ENCODE assay signal across 1 cellular context in the genomic region with DNA sequence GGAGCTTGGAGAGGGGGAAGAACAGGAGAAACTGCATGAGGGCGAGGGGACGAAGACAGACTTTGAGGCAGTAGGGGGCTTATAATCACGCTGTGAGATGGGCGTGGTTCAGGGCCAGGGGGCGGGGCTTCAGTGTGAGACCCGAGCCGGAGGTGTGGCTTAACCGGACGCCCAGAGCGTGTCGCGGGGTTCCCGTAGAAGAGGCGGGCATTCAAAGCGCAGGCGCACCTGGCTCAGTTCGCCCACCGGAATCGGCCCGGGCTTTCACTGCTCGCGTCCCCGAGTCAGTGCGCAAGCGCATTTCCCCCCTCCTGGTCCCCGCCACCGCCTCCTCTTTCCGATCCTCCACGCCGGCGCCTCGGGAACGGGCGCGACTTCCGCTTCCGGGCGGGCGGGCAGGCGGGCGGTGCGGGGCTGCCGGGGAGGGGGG.
TF ChIP-seq lines count a peak whose summit lies in the region.

No MANE protein-coding gene starts in this region.

TF ChIP-seq in HepG2, 621 proteins besides CTCF, POLR2A, EP300 and RAD21 (continues in another document):
- TF ChIP-seq AGO1 (IDR thresholded peaks at IDR 0.05; ENCODE audit: low read depth, low read length, poor library complexity, severe bottlenecking) (peak; percentile 93), BCL6 (CRISPR knock-in tag; IDR thresholded peaks at IDR 0.05) (0 out of 2 replicates have a peak, but pooled peaks have one; percentile 16), ZNF780A (CRISPR knock-in tag; IDR thresholded peaks at IDR 0.05) (no peak), GATAD1 (CRISPR knock-in tag; IDR thresholded peaks at IDR 0.05) (peak; percentile 77), MBD4 (IDR thresholded peaks at IDR 0.05; ENCODE audit: borderline replicate concordance, low read length) (no peak), EEA1 (CRISPR knock-in tag; IDR thresholded peaks at IDR 0.05; ENCODE audit: borderline replicate concordance) (no peak), STAT5B (CRISPR knock-in tag; IDR thresholded peaks at IDR 0.05) (no peak), ZNF143 (CRISPR knock-in tag; IDR thresholded peaks at IDR 0.05) (no peak), ERF (CRISPR knock-in tag; IDR thresholded peaks at IDR 0.05) (0 out of 2 replicates have a peak, but pooled peaks have one; percentile 21), SIN3A (IDR thresholded peaks at IDR 0.05; ENCODE audit: borderline replicate concordance, low read depth, low read length) (0 out of 2 replicates have a peak, but pooled peaks have one; percentile 0), ZNF383 (CRISPR knock-in tag; IDR thresholded peaks at IDR 0.05; ENCODE audit: borderline replicate concordance) (no peak), GZF1 (CRISPR knock-in tag; IDR thresholded peaks at IDR 0.05) (no peak), KDM5B (CRISPR knock-in tag; IDR thresholded peaks at IDR 0.05; ENCODE audit: borderline replicate concordance) (peak; percentile 6; the same call in 1 of the 2 replicates), HOXA3 (CRISPR knock-in tag; IDR thresholded peaks at IDR 0.05) (peak; percentile 47; the same call in 1 of the 2 replicates), SP2 (CRISPR knock-in tag; IDR thresholded peaks at IDR 0.05) (peak; percentile 63; the same call in 1 of the 2 replicates), ZNF766 (CRISPR knock-in tag; IDR thresholded peaks at IDR 0.05; ENCODE audit: borderline replicate concordance) (no peak), GABPA (IDR thresholded peaks at IDR 0.05; ENCODE audit: low read depth, low read length) (peak; percentile 87), GABPA (CRISPR knock-in tag; IDR thresholded peaks at IDR 0.05; ENCODE audit: low read depth) (peak; percentile 87), TEAD3 (CRISPR knock-in tag; optimal IDR thresholded peaks at IDR 0.05; ENCODE audit: borderline replicate concordance) (no peak), AGO2 (optimal IDR thresholded peaks at IDR 0.05; ENCODE audit: low read depth, low read length) (peak; percentile 62), NFYB (CRISPR knock-in tag; IDR thresholded peaks at IDR 0.05) (0 out of 2 replicates have a peak, but pooled peaks have one; percentile 11), ETV5 (CRISPR knock-in tag; IDR thresholded peaks at IDR 0.05; ENCODE audit: borderline replicate concordance) (peak; percentile 73; the same call in 1 of the 2 replicates), POLR2AphosphoS5 (IDR thresholded peaks at IDR 0.05; ENCODE audit: low read depth, low read length) (peak; percentile 64), SOX5 (CRISPR knock-in tag; IDR thresholded peaks at IDR 0.05; ENCODE audit: borderline replicate concordance) (0 out of 2 replicates have a peak, but pooled peaks have one; percentile 7)
- TF ChIP-seq, protein P1, sequence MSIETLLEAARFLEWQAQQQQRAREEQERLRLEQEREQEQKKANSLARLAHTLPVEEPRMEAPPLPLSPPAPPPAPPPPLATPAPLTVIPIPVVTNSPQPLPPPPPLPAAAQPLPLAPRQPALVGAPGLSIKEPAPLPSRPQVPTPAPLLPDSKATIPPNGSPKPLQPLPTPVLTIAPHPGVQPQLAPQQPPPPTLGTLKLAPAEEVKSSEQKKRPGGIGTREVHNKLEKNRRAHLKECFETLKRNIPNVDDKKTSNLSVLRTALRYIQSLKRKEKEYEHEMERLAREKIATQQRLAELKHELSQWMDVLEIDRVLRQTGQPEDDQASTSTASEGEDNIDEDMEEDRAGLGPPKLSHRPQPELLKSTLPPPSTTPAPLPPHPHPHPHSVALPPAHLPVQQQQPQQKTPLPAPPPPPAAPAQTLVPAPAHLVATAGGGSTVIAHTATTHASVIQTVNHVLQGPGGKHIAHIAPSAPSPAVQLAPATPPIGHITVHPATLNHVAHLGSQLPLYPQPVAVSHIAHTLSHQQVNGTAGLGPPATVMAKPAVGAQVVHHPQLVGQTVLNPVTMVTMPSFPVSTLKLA (IDR thresholded peaks at IDR 0.05) = peak; percentile 21; the same call in 1 of the 2 replicates
- TF ChIP-seq, protein P2, sequence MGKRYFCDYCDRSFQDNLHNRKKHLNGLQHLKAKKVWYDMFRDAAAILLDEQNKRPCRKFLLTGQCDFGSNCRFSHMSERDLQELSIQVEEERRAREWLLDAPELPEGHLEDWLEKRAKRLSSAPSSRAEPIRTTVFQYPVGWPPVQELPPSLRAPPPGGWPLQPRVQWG (CRISPR knock-in tag; IDR thresholded peaks at IDR 0.05; ENCODE audit: borderline replicate concordance, low read depth) = no peak
- TF ChIP-seq, protein P3, sequence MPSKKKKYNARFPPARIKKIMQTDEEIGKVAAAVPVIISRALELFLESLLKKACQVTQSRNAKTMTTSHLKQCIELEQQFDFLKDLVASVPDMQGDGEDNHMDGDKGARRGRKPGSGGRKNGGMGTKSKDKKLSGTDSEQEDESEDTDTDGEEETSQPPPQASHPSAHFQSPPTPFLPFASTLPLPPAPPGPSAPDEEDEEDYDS (CRISPR knock-in tag; IDR thresholded peaks at IDR 0.05) = peak; percentile 95
- TF ChIP-seq, protein P4, sequence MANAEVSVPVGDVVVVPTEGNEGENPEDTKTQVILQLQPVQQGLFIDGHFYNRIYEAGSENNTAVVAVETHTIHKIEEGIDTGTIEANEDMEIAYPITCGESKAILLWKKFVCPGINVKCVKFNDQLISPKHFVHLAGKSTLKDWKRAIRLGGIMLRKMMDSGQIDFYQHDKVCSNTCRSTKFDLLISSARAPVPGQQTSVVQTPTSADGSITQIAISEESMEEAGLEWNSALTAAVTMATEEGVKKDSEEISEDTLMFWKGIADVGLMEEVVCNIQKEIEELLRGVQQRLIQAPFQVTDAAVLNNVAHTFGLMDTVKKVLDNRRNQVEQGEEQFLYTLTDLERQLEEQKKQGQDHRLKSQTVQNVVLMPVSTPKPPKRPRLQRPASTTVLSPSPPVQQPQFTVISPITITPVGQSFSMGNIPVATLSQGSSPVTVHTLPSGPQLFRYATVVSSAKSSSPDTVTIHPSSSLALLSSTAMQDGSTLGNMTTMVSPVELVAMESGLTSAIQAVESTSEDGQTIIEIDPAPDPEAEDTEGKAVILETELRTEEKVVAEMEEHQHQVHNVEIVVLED (CRISPR knock-in tag; IDR thresholded peaks at IDR 0.05; ENCODE audit: borderline replicate concordance) = peak; percentile 54; the same call in 1 of the 2 replicates
- TF ChIP-seq, protein P5, sequence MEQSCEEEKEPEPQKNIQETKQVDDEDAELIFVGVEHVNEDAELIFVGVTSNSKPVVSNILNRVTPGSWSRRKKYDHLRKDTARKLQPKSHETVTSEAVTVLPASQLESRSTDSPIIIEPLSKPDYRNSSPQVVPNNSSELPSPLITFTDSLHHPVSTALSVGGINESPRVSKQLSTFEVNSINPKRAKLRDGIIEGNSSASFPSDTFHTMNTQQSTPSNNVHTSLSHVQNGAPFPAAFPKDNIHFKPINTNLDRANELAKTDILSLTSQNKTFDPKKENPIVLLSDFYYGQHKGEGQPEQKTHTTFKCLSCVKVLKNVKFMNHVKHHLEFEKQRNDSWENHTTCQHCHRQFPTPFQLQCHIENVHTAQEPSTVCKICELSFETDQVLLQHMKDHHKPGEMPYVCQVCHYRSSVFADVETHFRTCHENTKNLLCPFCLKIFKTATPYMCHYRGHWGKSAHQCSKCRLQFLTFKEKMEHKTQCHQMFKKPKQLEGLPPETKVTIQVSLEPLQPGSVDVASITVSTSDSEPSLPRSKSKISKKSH (CRISPR knock-in tag; IDR thresholded peaks at IDR 0.05; ENCODE audit: borderline replicate concordance) = peak; percentile 34; the same call in 1 of the 2 replicates
- TF ChIP-seq, protein P6, sequence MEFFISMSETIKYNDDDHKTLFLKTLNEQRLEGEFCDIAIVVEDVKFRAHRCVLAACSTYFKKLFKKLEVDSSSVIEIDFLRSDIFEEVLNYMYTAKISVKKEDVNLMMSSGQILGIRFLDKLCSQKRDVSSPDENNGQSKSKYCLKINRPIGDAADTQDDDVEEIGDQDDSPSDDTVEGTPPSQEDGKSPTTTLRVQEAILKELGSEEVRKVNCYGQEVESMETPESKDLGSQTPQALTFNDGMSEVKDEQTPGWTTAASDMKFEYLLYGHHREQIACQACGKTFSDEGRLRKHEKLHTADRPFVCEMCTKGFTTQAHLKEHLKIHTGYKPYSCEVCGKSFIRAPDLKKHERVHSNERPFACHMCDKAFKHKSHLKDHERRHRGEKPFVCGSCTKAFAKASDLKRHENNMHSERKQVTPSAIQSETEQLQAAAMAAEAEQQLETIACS (CRISPR knock-in tag; IDR thresholded peaks at IDR 0.05) = peak; percentile 42
- TF ChIP-seq, protein P7, sequence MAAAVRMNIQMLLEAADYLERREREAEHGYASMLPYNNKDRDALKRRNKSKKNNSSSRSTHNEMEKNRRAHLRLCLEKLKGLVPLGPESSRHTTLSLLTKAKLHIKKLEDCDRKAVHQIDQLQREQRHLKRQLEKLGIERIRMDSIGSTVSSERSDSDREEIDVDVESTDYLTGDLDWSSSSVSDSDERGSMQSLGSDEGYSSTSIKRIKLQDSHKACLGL (CRISPR knock-in tag; IDR thresholded peaks at IDR 0.05) = no peak
- TF ChIP-seq, protein P8, sequence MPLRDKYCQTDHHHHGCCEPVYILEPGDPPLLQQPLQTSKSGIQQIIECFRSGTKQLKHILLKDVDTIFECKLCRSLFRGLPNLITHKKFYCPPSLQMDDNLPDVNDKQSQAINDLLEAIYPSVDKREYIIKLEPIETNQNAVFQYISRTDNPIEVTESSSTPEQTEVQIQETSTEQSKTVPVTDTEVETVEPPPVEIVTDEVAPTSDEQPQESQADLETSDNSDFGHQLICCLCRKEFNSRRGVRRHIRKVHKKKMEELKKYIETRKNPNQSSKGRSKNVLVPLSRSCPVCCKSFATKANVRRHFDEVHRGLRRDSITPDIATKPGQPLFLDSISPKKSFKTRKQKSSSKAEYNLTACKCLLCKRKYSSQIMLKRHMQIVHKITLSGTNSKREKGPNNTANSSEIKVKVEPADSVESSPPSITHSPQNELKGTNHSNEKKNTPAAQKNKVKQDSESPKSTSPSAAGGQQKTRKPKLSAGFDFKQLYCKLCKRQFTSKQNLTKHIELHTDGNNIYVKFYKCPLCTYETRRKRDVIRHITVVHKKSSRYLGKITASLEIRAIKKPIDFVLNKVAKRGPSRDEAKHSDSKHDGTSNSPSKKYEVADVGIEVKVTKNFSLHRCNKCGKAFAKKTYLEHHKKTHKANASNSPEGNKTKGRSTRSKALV (CRISPR knock-in tag; IDR thresholded peaks at IDR 0.05) = no peak
- TF ChIP-seq, protein P9, sequence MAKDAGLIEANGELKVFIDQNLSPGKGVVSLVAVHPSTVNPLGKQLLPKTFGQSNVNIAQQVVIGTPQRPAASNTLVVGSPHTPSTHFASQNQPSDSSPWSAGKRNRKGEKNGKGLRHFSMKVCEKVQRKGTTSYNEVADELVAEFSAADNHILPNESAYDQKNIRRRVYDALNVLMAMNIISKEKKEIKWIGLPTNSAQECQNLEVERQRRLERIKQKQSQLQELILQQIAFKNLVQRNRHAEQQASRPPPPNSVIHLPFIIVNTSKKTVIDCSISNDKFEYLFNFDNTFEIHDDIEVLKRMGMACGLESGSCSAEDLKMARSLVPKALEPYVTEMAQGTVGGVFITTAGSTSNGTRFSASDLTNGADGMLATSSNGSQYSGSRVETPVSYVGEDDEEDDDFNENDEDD (CRISPR knock-in tag; IDR thresholded peaks at IDR 0.05; ENCODE audit: borderline replicate concordance) = peak; percentile 58; the same call in 1 of the 2 replicates
- TF ChIP-seq, protein P10, sequence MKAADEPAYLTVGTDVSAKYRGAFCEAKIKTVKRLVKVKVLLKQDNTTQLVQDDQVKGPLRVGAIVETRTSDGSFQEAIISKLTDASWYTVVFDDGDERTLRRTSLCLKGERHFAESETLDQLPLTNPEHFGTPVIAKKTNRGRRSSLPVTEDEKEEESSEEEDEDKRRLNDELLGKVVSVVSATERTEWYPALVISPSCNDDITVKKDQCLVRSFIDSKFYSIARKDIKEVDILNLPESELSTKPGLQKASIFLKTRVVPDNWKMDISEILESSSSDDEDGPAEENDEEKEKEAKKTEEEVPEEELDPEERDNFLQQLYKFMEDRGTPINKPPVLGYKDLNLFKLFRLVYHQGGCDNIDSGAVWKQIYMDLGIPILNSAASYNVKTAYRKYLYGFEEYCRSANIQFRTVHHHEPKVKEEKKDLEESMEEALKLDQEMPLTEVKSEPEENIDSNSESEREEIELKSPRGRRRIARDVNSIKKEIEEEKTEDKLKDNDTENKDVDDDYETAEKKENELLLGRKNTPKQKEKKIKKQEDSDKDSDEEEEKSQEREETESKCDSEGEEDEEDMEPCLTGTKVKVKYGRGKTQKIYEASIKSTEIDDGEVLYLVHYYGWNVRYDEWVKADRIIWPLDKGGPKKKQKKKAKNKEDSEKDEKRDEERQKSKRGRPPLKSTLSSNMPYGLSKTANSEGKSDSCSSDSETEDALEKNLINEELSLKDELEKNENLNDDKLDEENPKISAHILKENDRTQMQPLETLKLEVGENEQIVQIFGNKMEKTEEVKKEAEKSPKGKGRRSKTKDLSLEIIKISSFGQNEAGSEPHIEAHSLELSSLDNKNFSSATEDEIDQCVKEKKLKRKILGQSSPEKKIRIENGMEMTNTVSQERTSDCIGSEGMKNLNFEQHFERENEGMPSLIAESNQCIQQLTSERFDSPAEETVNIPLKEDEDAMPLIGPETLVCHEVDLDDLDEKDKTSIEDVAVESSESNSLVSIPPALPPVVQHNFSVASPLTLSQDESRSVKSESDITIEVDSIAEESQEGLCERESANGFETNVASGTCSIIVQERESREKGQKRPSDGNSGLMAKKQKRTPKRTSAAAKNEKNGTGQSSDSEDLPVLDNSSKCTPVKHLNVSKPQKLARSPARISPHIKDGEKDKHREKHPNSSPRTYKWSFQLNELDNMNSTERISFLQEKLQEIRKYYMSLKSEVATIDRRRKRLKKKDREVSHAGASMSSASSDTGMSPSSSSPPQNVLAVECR (CRISPR knock-in tag; IDR thresholded peaks at IDR 0.05; ENCODE audit: borderline replicate concordance) = peak; percentile 37; the same call in 1 of the 2 replicates
- TF ChIP-seq, protein P11, sequence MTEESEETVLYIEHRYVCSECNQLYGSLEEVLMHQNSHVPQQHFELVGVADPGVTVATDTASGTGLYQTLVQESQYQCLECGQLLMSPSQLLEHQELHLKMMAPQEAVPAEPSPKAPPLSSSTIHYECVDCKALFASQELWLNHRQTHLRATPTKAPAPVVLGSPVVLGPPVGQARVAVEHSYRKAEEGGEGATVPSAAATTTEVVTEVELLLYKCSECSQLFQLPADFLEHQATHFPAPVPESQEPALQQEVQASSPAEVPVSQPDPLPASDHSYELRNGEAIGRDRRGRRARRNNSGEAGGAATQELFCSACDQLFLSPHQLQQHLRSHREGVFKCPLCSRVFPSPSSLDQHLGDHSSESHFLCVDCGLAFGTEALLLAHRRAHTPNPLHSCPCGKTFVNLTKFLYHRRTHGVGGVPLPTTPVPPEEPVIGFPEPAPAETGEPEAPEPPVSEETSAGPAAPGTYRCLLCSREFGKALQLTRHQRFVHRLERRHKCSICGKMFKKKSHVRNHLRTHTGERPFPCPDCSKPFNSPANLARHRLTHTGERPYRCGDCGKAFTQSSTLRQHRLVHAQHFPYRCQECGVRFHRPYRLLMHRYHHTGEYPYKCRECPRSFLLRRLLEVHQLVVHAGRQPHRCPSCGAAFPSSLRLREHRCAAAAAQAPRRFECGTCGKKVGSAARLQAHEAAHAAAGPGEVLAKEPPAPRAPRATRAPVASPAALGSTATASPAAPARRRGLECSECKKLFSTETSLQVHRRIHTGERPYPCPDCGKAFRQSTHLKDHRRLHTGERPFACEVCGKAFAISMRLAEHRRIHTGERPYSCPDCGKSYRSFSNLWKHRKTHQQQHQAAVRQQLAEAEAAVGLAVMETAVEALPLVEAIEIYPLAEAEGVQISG (CRISPR knock-in tag; IDR thresholded peaks at IDR 0.05) = peak; percentile 63; the same call in 1 of the 2 replicates
